ENCODE assay signal across 1 cellular context in genomic region chr11:19240420-19241259, GRCh38.
A peak's percentile ranks its signal among the peaks of the same experiment; 100 is the strongest.
TF ChIP-seq lines count a peak whose summit lies in the region.

Gene E2F8, minus strand, starts transcription at chr11:19240945. Its CDS starts 824 bp downstream, at chr11:19240121.

TF ChIP-seq in GM23338, 12 proteins besides CTCF, POLR2A, EP300 and RAD21 (continued from another document):
- TF ChIP-seq REST (IDR thresholded peaks at IDR 0.05; ENCODE audit: unreplicated experiment) (no peak), CREB1 (CRISPR knock-in tag; IDR thresholded peaks at IDR 0.05; ENCODE audit: low read depth) (peak; percentile 48), POLR2AphosphoS5 (IDR thresholded peaks at IDR 0.05; ENCODE audit: low read depth) (0 out of 2 replicates have a peak, but pooled peaks have one; percentile 23), ZNF331 (CRISPR knock-in tag; IDR thresholded peaks at IDR 0.05; ENCODE audit: low read depth) (no peak), NANOG (IDR thresholded peaks at IDR 0.05; ENCODE audit: borderline replicate concordance) (no peak), EZH2 (IDR thresholded peaks at IDR 0.05; ENCODE audit: low read depth, unreplicated experiment) (no peak), STAT1 (IDR thresholded peaks at IDR 0.05; ENCODE audit: unreplicated experiment) (no peak), EZH2phosphoT487 (IDR thresholded peaks at IDR 0.05; ENCODE audit: unreplicated experiment) (no peak), ETS1 (IDR thresholded peaks at IDR 0.05) (no peak), ZNF462 (CRISPR knock-in tag; IDR thresholded peaks at IDR 0.05) (no peak)
